In the genomic region with DNA sequence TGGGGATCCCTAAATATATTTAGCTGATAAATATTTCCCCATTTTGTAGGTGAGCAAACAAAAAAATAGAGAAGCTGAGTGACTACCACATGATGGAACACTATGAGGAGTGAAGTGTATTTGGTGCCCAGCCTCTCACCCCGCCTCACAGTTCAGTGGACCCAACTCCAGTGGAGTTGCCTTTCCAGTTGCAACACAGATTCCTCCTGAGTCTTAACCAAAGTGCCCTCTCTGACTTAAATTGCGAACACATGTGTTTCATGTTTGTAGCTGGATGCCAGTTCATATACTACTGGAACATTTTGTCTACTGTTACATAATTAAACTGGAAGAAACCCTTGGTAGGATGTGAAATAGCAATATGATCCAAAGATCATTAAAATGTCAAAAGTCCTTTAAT, we compare ENCODE assay signal across 23 cellular contexts.
DNase-seq lines count a peak whose midpoint lies in the region; ATAC-seq, FAIRE-seq and TF ChIP-seq lines count a peak whose summit lies in the region.
"Had no signal": no experiment of that assay in that cellular context is flagged by ENCODE, and none has a peak within 500 bp of the region (broad histone marks: within the 10 kb centered on the region; RNA-seq: fewer than 3 reads in every experiment).

No MANE protein-coding gene starts in this region.

- DNase-seq in chondrocyte (ENCODE audit: low spot score) (no peak), fibroblast of peridontal ligament (ENCODE audit: extremely low read depth) (peak; percentile 67), sciatic nerve (ENCODE audit: low spot score) (no peak), RCC 7860 (ENCODE audit: low spot score) (no peak), NCI-H1092 (lab: John Stamatoyannopoulos, UW) (no peak)
- no peak for DNase-seq in CD8-positive, alpha-beta memory T cell
- no peak for DNase-seq in activated CD4-positive, alpha-beta T cell treated with anti-CD3 and anti-CD28 coated beads for 48 hours
- DNase-seq: CD4-positive, CD25-positive, alpha-beta regulatory T cell; CD8-positive, alpha-beta T cell; DMS 273 treated with DMSO at 0.1 percent for 48 hours; DMS79; EL; GDM1; GOT3; HFFc6 had no signal

- H3K4me1 ChIP-seq in CD8-positive, alpha-beta memory T cell (ENCODE audit: insufficient read depth, low read length) = no peaks in the 10 kb centered on the region
- H3K4me1 ChIP-seq: BLaER1, HAP-1 had no signal

- H3K27ac Mint-ChIP-seq in chondrocyte (ENCODE audit: unreplicated experiment) = peak overlapping the region; percentile 41
- no peak overlapping the region for H3K27ac Mint-ChIP-seq in CD8-positive, alpha-beta memory T cell
- H3K27ac Mint-ChIP-seq: B cell; CD4-positive, CD25-positive, alpha-beta regulatory T cell; CD8-positive, alpha-beta T cell; HFFc6 had no signal

- no peak for FAIRE-seq in RCC 7860 (lab: Jason Lieb, UNC)
- FAIRE-seq: D721Med, GM12891, GM18507, H54 had no signal

- H3K27me3 Mint-ChIP-seq in chondrocyte (ENCODE audit: low read depth) = no peaks in the 10 kb centered on the region
- peaks cover 0 to 1% of the 10 kb centered on the region in 2 donors for H3K27me3 Mint-ChIP-seq in CD8-positive, alpha-beta memory T cell
- H3K27me3 Mint-ChIP-seq: B cell; CD4-positive, CD25-positive, alpha-beta regulatory T cell had no signal

- no peaks in the 10 kb centered on the region for H3K36me3 ChIP-seq in CD8-positive, alpha-beta memory T cell (ENCODE audit: insufficient read depth, low read length)
- H3K36me3 ChIP-seq: BLaER1, HAP-1 had no signal

- CTCF ChIA-PET in CD8-positive, alpha-beta memory T cell (lab: Charles Lee) = no interaction called here

- no peaks in the 10 kb centered on the region for H3K9me3 ChIP-seq in CD8-positive, alpha-beta memory T cell (ENCODE audit: low read length)
- H3K9me3 ChIP-seq: BLaER1, HAP-1 had no signal

- ATAC-seq in sciatic nerve = peak; percentile 88
- ATAC-seq: CD8-positive, alpha-beta T cell had no signal

- POLR2A ChIA-PET in CD8-positive, alpha-beta memory T cell (lab: Charles Lee) = no interaction called here

- H3K27ac ChIP-seq in CD8-positive, alpha-beta memory T cell (ENCODE audit: low read depth, low read length) = no peak overlapping the region
- H3K27ac ChIP-seq: BLaER1, C4-2B had no signal

- intact Hi-C loops in sciatic nerve (cut with DNase I) = no loop called here

- no peak overlapping the region for H3K4me3 ChIP-seq in CD8-positive, alpha-beta memory T cell (ENCODE audit: low read length)
- H3K4me3 ChIP-seq: BLaER1, HAP-1 had no signal

- peaks cover 6% of the 10 kb centered on the region for H3K9me3 Mint-ChIP-seq in chondrocyte (ENCODE audit: low read depth)
- peaks cover 0 to 9% (median 2%) of the 10 kb centered on the region in 5 donors for H3K9me3 Mint-ChIP-seq in CD8-positive, alpha-beta memory T cell
- H3K9me3 Mint-ChIP-seq: CD8-positive, alpha-beta T cell; HFFc6 had no signal

- H3K27me3 ChIP-seq in CD8-positive, alpha-beta memory T cell (ENCODE audit: insufficient read depth, low read length, poor library complexity, severe bottlenecking) = no peaks in the 10 kb centered on the region
- H3K27me3 ChIP-seq: BLaER1 had no signal

- H3K4me1 Mint-ChIP-seq in chondrocyte (ENCODE audit: low read depth) = peaks cover 61% of the 10 kb centered on the region
- H3K4me1 Mint-ChIP-seq in CD8-positive, alpha-beta memory T cell = no peaks in the 10 kb centered on the region
- H3K4me1 Mint-ChIP-seq: B cell; CD4-positive, CD25-positive, alpha-beta regulatory T cell had no signal

- no peak overlapping the region for H3K4me3 Mint-ChIP-seq in chondrocyte (ENCODE audit: unreplicated experiment)
- H3K4me3 Mint-ChIP-seq in CD8-positive, alpha-beta memory T cell = no peak overlapping the region
- H3K4me3 Mint-ChIP-seq: B cell; CD4-positive, CD25-positive, alpha-beta regulatory T cell; CD8-positive, alpha-beta T cell; HFFc6 had no signal

- no peak for TF ChIP-seq CTCF in chondrocyte (IDR thresholded peaks at IDR 0.05)

- peaks cover 5% of the 10 kb centered on the region for H3K36me3 Mint-ChIP-seq in chondrocyte (ENCODE audit: low read depth)
- no peaks in the 10 kb centered on the region for H3K36me3 Mint-ChIP-seq in CD8-positive, alpha-beta memory T cell
- H3K36me3 Mint-ChIP-seq: CD4-positive, CD25-positive, alpha-beta regulatory T cell; CD8-positive, alpha-beta T cell had no signal
